Comparison of ENCODE assay signal across 2 cellular contexts in the genomic region with DNA sequence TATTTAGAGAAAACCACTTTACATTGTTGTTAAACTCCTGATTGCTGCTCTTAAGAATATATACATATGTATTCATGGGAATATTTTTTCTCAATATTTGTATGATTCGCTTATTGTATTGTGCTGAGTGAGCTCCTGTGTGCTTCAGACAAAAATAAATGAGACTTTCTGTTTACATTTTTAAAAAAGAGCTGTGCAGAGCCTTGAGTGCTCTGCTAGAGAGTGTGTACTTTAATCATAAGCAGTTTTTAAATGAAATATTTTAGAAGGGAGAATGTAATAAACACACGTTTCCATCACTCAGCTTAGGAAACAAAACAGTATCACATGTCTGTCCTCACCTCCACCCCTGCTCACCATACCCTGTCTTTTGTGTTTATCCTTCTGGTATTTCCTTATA.
TF ChIP-seq lines count a peak whose summit lies in the region.

No MANE protein-coding gene starts in this region.

TF ChIP-seq in IMR-90, 13 proteins besides CTCF, POLR2A, EP300 and RAD21:
- TF ChIP-seq ELK1 (IDR thresholded peaks at IDR 0.05; ENCODE audit: borderline replicate concordance, low read depth, low read length), result no peak
- TF ChIP-seq USF2 (IDR thresholded peaks at IDR 0.05; ENCODE audit: low read depth, low read length), result no peak
- no peak for TF ChIP-seq MXI1 (IDR thresholded peaks at IDR 0.05; ENCODE audit: borderline replicate concordance, low read depth, low read length)
- no peak for TF ChIP-seq NFE2L2 (IDR thresholded peaks at IDR 0.05; ENCODE audit: low read depth, low read length)
- no peak for TF ChIP-seq CEBPB (IDR thresholded peaks at IDR 0.05; ENCODE audit: low read depth, low read length)
- TF ChIP-seq RCOR1 (IDR thresholded peaks at IDR 0.05; ENCODE audit: insufficient replicate concordance, low read length), result no peak
- no peak for TF ChIP-seq MAZ (IDR thresholded peaks at IDR 0.05; ENCODE audit: borderline replicate concordance, low read depth, low read length)
- TF ChIP-seq FOS (IDR thresholded peaks at IDR 0.05; ENCODE audit: low read depth, low read length), result no peak
- TF ChIP-seq RFX5 (IDR thresholded peaks at IDR 0.05; ENCODE audit: low read depth, low read length), result no peak
- no peak for TF ChIP-seq BHLHE40 (IDR thresholded peaks at IDR 0.05; ENCODE audit: low read depth, low read length)
- no peak for TF ChIP-seq CHD1 (IDR thresholded peaks at IDR 0.05; ENCODE audit: low read depth, low read length)
- TF ChIP-seq SMC3 (IDR thresholded peaks at IDR 0.05; ENCODE audit: low read depth, low read length), result no peak
- no peak for TF ChIP-seq MAFK (IDR thresholded peaks at IDR 0.05; ENCODE audit: low read depth, low read length)
TF ChIP-seq in IMR-90: peak in this region for 0.

TF ChIP-seq in GM23338, 12 proteins besides CTCF, POLR2A, EP300 and RAD21:
- TF ChIP-seq EZH2phosphoT487 (IDR thresholded peaks at IDR 0.05; ENCODE audit: unreplicated experiment) (no peak), ZNF114 (CRISPR knock-in tag; IDR thresholded peaks at IDR 0.05) (no peak)
- TF ChIP-seq, protein P1, sequence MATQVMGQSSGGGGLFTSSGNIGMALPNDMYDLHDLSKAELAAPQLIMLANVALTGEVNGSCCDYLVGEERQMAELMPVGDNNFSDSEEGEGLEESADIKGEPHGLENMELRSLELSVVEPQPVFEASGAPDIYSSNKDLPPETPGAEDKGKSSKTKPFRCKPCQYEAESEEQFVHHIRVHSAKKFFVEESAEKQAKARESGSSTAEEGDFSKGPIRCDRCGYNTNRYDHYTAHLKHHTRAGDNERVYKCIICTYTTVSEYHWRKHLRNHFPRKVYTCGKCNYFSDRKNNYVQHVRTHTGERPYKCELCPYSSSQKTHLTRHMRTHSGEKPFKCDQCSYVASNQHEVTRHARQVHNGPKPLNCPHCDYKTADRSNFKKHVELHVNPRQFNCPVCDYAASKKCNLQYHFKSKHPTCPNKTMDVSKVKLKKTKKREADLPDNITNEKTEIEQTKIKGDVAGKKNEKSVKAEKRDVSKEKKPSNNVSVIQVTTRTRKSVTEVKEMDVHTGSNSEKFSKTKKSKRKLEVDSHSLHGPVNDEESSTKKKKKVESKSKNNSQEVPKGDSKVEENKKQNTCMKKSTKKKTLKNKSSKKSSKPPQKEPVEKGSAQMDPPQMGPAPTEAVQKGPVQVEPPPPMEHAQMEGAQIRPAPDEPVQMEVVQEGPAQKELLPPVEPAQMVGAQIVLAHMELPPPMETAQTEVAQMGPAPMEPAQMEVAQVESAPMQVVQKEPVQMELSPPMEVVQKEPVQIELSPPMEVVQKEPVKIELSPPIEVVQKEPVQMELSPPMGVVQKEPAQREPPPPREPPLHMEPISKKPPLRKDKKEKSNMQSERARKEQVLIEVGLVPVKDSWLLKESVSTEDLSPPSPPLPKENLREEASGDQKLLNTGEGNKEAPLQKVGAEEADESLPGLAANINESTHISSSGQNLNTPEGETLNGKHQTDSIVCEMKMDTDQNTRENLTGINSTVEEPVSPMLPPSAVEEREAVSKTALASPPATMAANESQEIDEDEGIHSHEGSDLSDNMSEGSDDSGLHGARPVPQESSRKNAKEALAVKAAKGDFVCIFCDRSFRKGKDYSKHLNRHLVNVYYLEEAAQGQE (IDR thresholded peaks at IDR 0.05; ENCODE audit: unreplicated experiment), result no peak
